Comparison of ENCODE assay signal across 17 cellular contexts in genomic region chr1:200974711-200975110, GRCh38. TPM values are rescaled to one million over a fixed set of nuclear protein-coding genes. Genes with fewer than 3 reads are reported as not detected.
DNase-seq lines count a peak whose midpoint lies in the region; ATAC-seq, FAIRE-seq and TF ChIP-seq lines count a peak whose summit lies in the region.
"Had no signal": no experiment of that assay in that cellular context is flagged by ENCODE, and none has a peak within 500 bp of the region (broad histone marks: within the 10 kb centered on the region; RNA-seq: fewer than 3 reads in every experiment).

No MANE protein-coding gene starts in this region.

- DNase-seq in T-helper 1 cell: no peak
- peak; percentile 53 for DNase-seq in kidney
- no peak for DNase-seq in neural crest cell (ENCODE audit: low read depth, low spot score)
- DNase-seq in stimulated activated naive B cell treated with anti-CD40 and anti-IgM and Interleukin-4, amounts not matched to agents 10 μg/mL and 1 μg/mL and 100 μg/mL, for 72 hours: no peak
- DNase-seq in activated CD4-positive, CD25-positive, alpha-beta regulatory T cell treated with anti-CD3 and anti-CD28 coated beads, Interleukin-2, amount 50 U/mL, for 72 hours: no peak
- DNase-seq in T-helper 2 cell treated with Interferon-gamma antibody and Interleukin-4, amounts not matched to agents 5 μg/mL and 100 μg/mL, for 36 hours (ENCODE audit: low spot score): no peak
- no peak for DNase-seq in activated T-cell treated with anti-CD3 and anti-CD28 coated beads, Interleukin-2, amount 50 U/mL, for 48 hours
- DNase-seq: CD4-positive, CD25-positive, alpha-beta regulatory T cell; DMS53; GF-D8; GOT3; H9 had no signal

- no peaks in the 10 kb centered on the region for H3K36me3 ChIP-seq in kidney (ENCODE audit: control insufficient read depth in 1 of 2, insufficient read depth in 2 of 2, low read length in 2 of 2)

- no peaks in the 10 kb centered on the region for H3K27me3 Mint-ChIP-seq in T-helper 1 cell treated with Interleukin-12 subunit alpha and Interleukin-12 subunit beta and Interleukin-4 antibody, amounts not matched to agents 30 μg/mL and 1 μg/mL, for 36 hours (ENCODE audit: low read depth)
- H3K27me3 Mint-ChIP-seq in neural crest cell (ENCODE audit: low read depth): no peaks in the 10 kb centered on the region
- no peaks in the 10 kb centered on the region for H3K27me3 Mint-ChIP-seq in stimulated activated naive B cell treated with anti-CD40 and anti-IgM and Interleukin-4, amounts not matched to agents 10 μg/mL and 1 μg/mL and 100 μg/mL, for 72 hours
- H3K27me3 Mint-ChIP-seq in T-helper 2 cell treated with Interferon-gamma antibody and Interleukin-4, amounts not matched to agents 5 μg/mL and 100 μg/mL, for 36 hours (ENCODE audit: low read depth): no peaks in the 10 kb centered on the region
- H3K27me3 Mint-ChIP-seq: CD4-positive, CD25-positive, alpha-beta regulatory T cell had no signal

- no peak overlapping the region for H3K27ac ChIP-seq in kidney (ENCODE audit: low read depth in 2 of 2, low read length in 2 of 2)
- H3K27ac ChIP-seq: 22Rv1 had no signal

- peaks cover 35% of the 10 kb centered on the region for H3K36me3 Mint-ChIP-seq in T-helper 1 cell treated with Interleukin-12 subunit alpha and Interleukin-12 subunit beta and Interleukin-4 antibody, amounts not matched to agents 30 μg/mL and 1 μg/mL, for 36 hours (ENCODE audit: low read depth)
- H3K36me3 Mint-ChIP-seq in neural crest cell (ENCODE audit: low read depth): peaks cover 10% of the 10 kb centered on the region
- peaks cover 24 to 53% of the 10 kb centered on the region in 2 donors for H3K36me3 Mint-ChIP-seq in stimulated activated naive B cell treated with anti-CD40 and anti-IgM and Interleukin-4, amounts not matched to agents 10 μg/mL and 1 μg/mL and 100 μg/mL, for 72 hours
- peaks cover 58% of the 10 kb centered on the region for H3K36me3 Mint-ChIP-seq in T-helper 2 cell treated with Interferon-gamma antibody and Interleukin-4, amounts not matched to agents 5 μg/mL and 100 μg/mL, for 36 hours (ENCODE audit: low read depth)

- H3K4me3 ChIP-seq in kidney (ENCODE audit: low read length in 2 of 2): no peak overlapping the region
- H3K4me3 ChIP-seq: BLaER1 treated with 17β-estradiol and CSF1 and Interleukin-3, amounts not matched to agents 10 nM and 100 nM had no signal

- intact Hi-C loops in kidney (cut with DNase I): loop anchor here (5.0 kb wide), 1 partner anchor 68 kb away; no protein-coding TSS in a partner anchor

- no peak for ATAC-seq in stimulated activated naive B cell treated with anti-CD40 and anti-IgM and Interleukin-4, amounts not matched to agents 10 μg/mL and 1 μg/mL and 100 μg/mL, for 72 hours (replicated peaks)

- TF ChIP-seq CTCF in kidney (IDR thresholded peaks at IDR 0.05; ENCODE audit: borderline replicate concordance, extremely low read depth, insufficient read depth) (no peak), neural crest cell (conservative IDR thresholded peaks at IDR 0.05) (no peak)

- H3K9me3 Mint-ChIP-seq in T-helper 1 cell treated with Interleukin-12 subunit alpha and Interleukin-12 subunit beta and Interleukin-4 antibody, amounts not matched to agents 30 μg/mL and 1 μg/mL, for 36 hours: no peaks in the 10 kb centered on the region
- H3K9me3 Mint-ChIP-seq in neural crest cell: peaks cover 1% of the 10 kb centered on the region
- no peaks in the 10 kb centered on the region for H3K9me3 Mint-ChIP-seq in stimulated activated naive B cell treated with anti-CD40 and anti-IgM and Interleukin-4, amounts not matched to agents 10 μg/mL and 1 μg/mL and 100 μg/mL, for 72 hours
- H3K9me3 Mint-ChIP-seq in T-helper 2 cell treated with Interferon-gamma antibody and Interleukin-4, amounts not matched to agents 5 μg/mL and 100 μg/mL, for 36 hours: no peaks in the 10 kb centered on the region
- H3K9me3 Mint-ChIP-seq: CD4-positive, CD25-positive, alpha-beta regulatory T cell had no signal

- no peak overlapping the region for H3K4me3 Mint-ChIP-seq in T-helper 1 cell treated with Interleukin-12 subunit alpha and Interleukin-12 subunit beta and Interleukin-4 antibody, amounts not matched to agents 30 μg/mL and 1 μg/mL, for 36 hours
- no peak overlapping the region for H3K4me3 Mint-ChIP-seq in neural crest cell
- no peak overlapping the region for H3K4me3 Mint-ChIP-seq in stimulated activated naive B cell treated with anti-CD40 and anti-IgM and Interleukin-4, amounts not matched to agents 10 μg/mL and 1 μg/mL and 100 μg/mL, for 72 hours
- no peak overlapping the region for H3K4me3 Mint-ChIP-seq in T-helper 2 cell treated with Interferon-gamma antibody and Interleukin-4, amounts not matched to agents 5 μg/mL and 100 μg/mL, for 36 hours
- H3K4me3 Mint-ChIP-seq: CD4-positive, CD25-positive, alpha-beta regulatory T cell; H9 had no signal

- peak overlapping the region; percentile 9 for H3K27ac Mint-ChIP-seq in T-helper 1 cell treated with Interleukin-12 subunit alpha and Interleukin-12 subunit beta and Interleukin-4 antibody, amounts not matched to agents 30 μg/mL and 1 μg/mL, for 36 hours
- peak overlapping the region; percentile 19 for H3K27ac Mint-ChIP-seq in neural crest cell (ENCODE audit: unreplicated experiment)
- H3K27ac Mint-ChIP-seq in stimulated activated naive B cell treated with anti-CD40 and anti-IgM and Interleukin-4, amounts not matched to agents 10 μg/mL and 1 μg/mL and 100 μg/mL, for 72 hours: peak overlapping the region; percentile 37
- H3K27ac Mint-ChIP-seq in T-helper 2 cell treated with Interferon-gamma antibody and Interleukin-4, amounts not matched to agents 5 μg/mL and 100 μg/mL, for 36 hours: no peak overlapping the region
- H3K27ac Mint-ChIP-seq: CD4-positive, CD25-positive, alpha-beta regulatory T cell had no signal

- FAIRE-seq in kidney (lab: Jason Lieb, UNC): no peak
- FAIRE-seq: GM19239, HTR-8/SVneo had no signal

- peaks cover 0 to 1% of the 10 kb centered on the region in 2 donors for H3K9me3 ChIP-seq in kidney (ENCODE audit: control insufficient read depth in 1 of 2, low read length in 2 of 2)

- no peaks in the 10 kb centered on the region for H3K4me1 ChIP-seq in kidney (ENCODE audit: control insufficient read depth in 1 of 2, insufficient read depth in 1 of 2, low read depth in 1 of 2, low read length in 2 of 2)

- no peak overlapping the region for H3K9ac ChIP-seq in kidney (ENCODE audit: low read length in 2 of 2)

- H3K4me1 Mint-ChIP-seq in T-helper 1 cell treated with Interleukin-12 subunit alpha and Interleukin-12 subunit beta and Interleukin-4 antibody, amounts not matched to agents 30 μg/mL and 1 μg/mL, for 36 hours (ENCODE audit: low read depth): no peaks in the 10 kb centered on the region
- H3K4me1 Mint-ChIP-seq in neural crest cell: peaks cover 4% of the 10 kb centered on the region
- H3K4me1 Mint-ChIP-seq in stimulated activated naive B cell treated with anti-CD40 and anti-IgM and Interleukin-4, amounts not matched to agents 10 μg/mL and 1 μg/mL and 100 μg/mL, for 72 hours: peaks cover 14 to 17% of the 10 kb centered on the region in 2 donors
- no peaks in the 10 kb centered on the region for H3K4me1 Mint-ChIP-seq in T-helper 2 cell treated with Interferon-gamma antibody and Interleukin-4, amounts not matched to agents 5 μg/mL and 100 μg/mL, for 36 hours (ENCODE audit: low read depth)
- H3K4me1 Mint-ChIP-seq: CD4-positive, CD25-positive, alpha-beta regulatory T cell; H9 had no signal

RNA-seq across cellular contexts. Expression of gene KIF21B, which starts 48.8 kb away (rescaled TPM):
- total RNA-seq in kidney: 5.6 TPM
- polyA plus RNA-seq in kidney (ENCODE audit: insufficient read depth, low read depth, low replicate concordance): 0.19 TPM
- total RNA-seq in neural crest cell: 28.1 and 28.9 TPM in 2 replicates
